Comparison of ENCODE assay signal across 18 cellular contexts in genomic region chr22:34851918-34852662, GRCh38.
DNase-seq lines count a peak whose midpoint lies in the region; FAIRE-seq lines count a peak whose summit lies in the region.
"Had no signal": no experiment of that assay in that cellular context is flagged by ENCODE, and none has a peak within 500 bp of the region (broad histone marks: within the 10 kb centered on the region; RNA-seq: fewer than 3 reads in every experiment).

No MANE protein-coding gene starts in this region.

- no peak for FAIRE-seq in small intestine (lab: Jason Lieb, UNC)
- FAIRE-seq: A204.1, HTR-8/SVneo had no signal

- H3K9me3 ChIP-seq in iPS-20b (ENCODE audit: insufficient read depth, low read depth, low read length) (no peaks in the 10 kb centered on the region), small intestine (ENCODE audit: control insufficient read depth, low read depth) (no peaks in the 10 kb centered on the region)

- H3K36me3 ChIP-seq in iPS-20b (ENCODE audit: insufficient read depth, low read depth, low read length): no peaks in the 10 kb centered on the region
- no peaks in the 10 kb centered on the region for H3K36me3 ChIP-seq in small intestine (ENCODE audit: control insufficient read depth in 2 of 2, insufficient read depth in 2 of 2, low read length in 2 of 2)

- 46 to 48% (median 48%) methylated on average over 4 of the region's 4 CpGs for WGBS in small intestine, 3 donors

- peaks cover 11% of the 10 kb centered on the region for H3K4me1 ChIP-seq in iPS-20b (ENCODE audit: insufficient read depth, low read length)
- H3K4me1 ChIP-seq in small intestine (ENCODE audit: control insufficient read depth in 2 of 2, insufficient read depth in 1 of 2, low read depth in 1 of 2, low read length in 1 of 2): no peaks in the 10 kb centered on the region

- no peak overlapping the region for H3K27ac ChIP-seq in iPS-20b (ENCODE audit: low read length)
- H3K27ac ChIP-seq in small intestine (ENCODE audit: low read depth in 1 of 2, low read length in 1 of 2): no peak overlapping the region

- H3K4me3 ChIP-seq in iPS-20b (ENCODE audit: low read length) (peak overlapping the region; percentile 27; the same call in 1 of the 2 replicates), small intestine (ENCODE audit: low read depth in 1 of 2, low read length in 2 of 2) (no peak overlapping the region)

- no peak overlapping the region for H3K9ac ChIP-seq in iPS-20b (ENCODE audit: low read depth, low read length)

- DNase-seq in EH (ENCODE audit: low read depth) (peak; percentile 25), M059J (ENCODE audit: low read depth) (peak; percentile 26), astrocyte of the hippocampus (ENCODE audit: low read depth, low spot score) (peak; percentile 8), small intestine (no peak), GF-D8 (lab: John Stamatoyannopoulos, UW) (no peak), 8988T (no peak)
- no peak for DNase-seq in stimulated activated CD4-positive, alpha-beta T cell treated with anti-CD3 and anti-CD28 coated beads, Interleukin-1b, Interleukin-23, amount 100 ng/mL, for 48 hours
- DNase-seq: Calu3; CD4-positive, alpha-beta memory T cell; H9; KBM-7; NCI-H1694 treated with DMSO at 0.1 percent for 48 hours; NCI-H774; RPMI8226; SIG-M5 had no signal

- no peaks in the 10 kb centered on the region for H3K27me3 ChIP-seq in iPS-20b (ENCODE audit: insufficient read depth, low read length)
- H3K27me3 ChIP-seq in small intestine (ENCODE audit: control insufficient read depth in 2 of 2, insufficient read depth in 2 of 2, low read length in 2 of 2): no peaks in the 10 kb centered on the region

Comparison
In these comparisons a context has a peak if more than half of its experiments do, and no peak if none do; other contexts are left out.
1. DNase-seq: peak in EH (single experiment), M059J (single experiment) and astrocyte of the hippocampus (single experiment); none in small intestine (single experiment), stimulated activated CD4-positive, alpha-beta T cell treated with anti-CD3 and anti-CD28 coated beads, Interleukin-1b, Interleukin-23, amount 100 ng/mL, for 48 hours (single experiment), GF-D8 (single experiment) and 8988T (single experiment).